Comparison of ENCODE assay signal across 25 cellular contexts in genomic region chr12:114069507-114069906, GRCh38.
"Had no signal": no experiment of that assay in that cellular context is flagged by ENCODE, and none has a peak within 500 bp of the region (broad histone marks: within the 10 kb centered on the region; RNA-seq: fewer than 3 reads in every experiment).

No MANE protein-coding gene starts in this region.

- H3K27ac Mint-ChIP-seq: naive thymus-derived CD8-positive, alpha-beta T cell; nephron; neural progenitor cell; stimulated activated memory B cell treated with anti-CD40 and anti-IgM and Interleukin-4, amounts not matched to agents 10 μg/mL and 1 μg/mL and 100 μg/mL, for 72 hours had no signal

- H3K4me3 ChIP-seq: left lung, lower lobe of right lung, neural progenitor cell, right atrium auricular region, right lobe of liver, smooth muscle cell, tibial nerve, upper lobe of left lung, vagina had no signal

- ATAC-seq: left colon; left lung; lower lobe of right lung; naive thymus-derived CD8-positive, alpha-beta T cell; right lobe of liver; stimulated activated memory B cell treated with anti-CD40 and anti-IgM and Interleukin-4, amounts not matched to agents 10 μg/mL and 1 μg/mL and 100 μg/mL, for 72 hours; stimulated activated naive CD8-positive, alpha-beta T cell treated with anti-CD3 and anti-CD28 coated beads, Interleukin-15, amount 100 ng/mL, for 72 hours had no signal

- H3K36me3 Mint-ChIP-seq: naive thymus-derived CD8-positive, alpha-beta T cell; neural progenitor cell; stimulated activated memory B cell treated with anti-CD40 and anti-IgM and Interleukin-4, amounts not matched to agents 10 μg/mL and 1 μg/mL and 100 μg/mL, for 72 hours had no signal

- H3K4me3 Mint-ChIP-seq: naive thymus-derived CD8-positive, alpha-beta T cell; nephron; neural progenitor cell; stimulated activated memory B cell treated with anti-CD40 and anti-IgM and Interleukin-4, amounts not matched to agents 10 μg/mL and 1 μg/mL and 100 μg/mL, for 72 hours; stimulated activated naive CD8-positive, alpha-beta T cell treated with anti-CD3 and anti-CD28 coated beads, Interleukin-15, amount 100 ng/mL, for 72 hours had no signal

- H3K9me3 Mint-ChIP-seq: neural progenitor cell had no signal

- DNase-seq: hippocampal formation; kidney; left colon; left lung; lower lobe of right lung; mammary epithelial cell; mesenchymal stem cell; naive thymus-derived CD8-positive, alpha-beta T cell; occipital lobe; right lobe of liver; stimulated activated CD4-positive, alpha-beta T cell treated with anti-CD3 and anti-CD28 coated beads, Interleukin-1b, Interleukin-23, amount 100 ng/mL, for 48 hours; stimulated activated CD4-positive, alpha-beta T cell treated with anti-CD3 and anti-CD28 coated beads, Interleukin-2, amount 100 ng/mL, for 48 hours; stimulated activated CD4-positive, alpha-beta T cell treated with anti-CD3 and anti-CD28 coated beads, Interleukin-4, amount 100 ng/mL, for 4 hours; stimulated activated CD8-positive, alpha-beta memory T cell treated with anti-CD3 and anti-CD28 coated beads, Interleukin-4, amount 100 ng/mL, for 48 hours; stimulated activated naive CD4-positive, alpha-beta T cell treated with Interleukin-2 at 50 U/mL for 16 hours; stimulated activated naive CD8-positive, alpha-beta T cell treated with anti-CD3 and anti-CD28 coated beads, Interleukin-15, amount 100 ng/mL, for 72 hours; substantia nigra; upper lobe of left lung had no signal

- H3K4me1 Mint-ChIP-seq: naive thymus-derived CD8-positive, alpha-beta T cell; nephron; neural progenitor cell; stimulated activated memory B cell treated with anti-CD40 and anti-IgM and Interleukin-4, amounts not matched to agents 10 μg/mL and 1 μg/mL and 100 μg/mL, for 72 hours; stimulated activated naive CD8-positive, alpha-beta T cell treated with anti-CD3 and anti-CD28 coated beads, Interleukin-15, amount 100 ng/mL, for 72 hours had no signal
